Comparison of ENCODE assay signal across 3 cellular contexts in the genomic region with DNA sequence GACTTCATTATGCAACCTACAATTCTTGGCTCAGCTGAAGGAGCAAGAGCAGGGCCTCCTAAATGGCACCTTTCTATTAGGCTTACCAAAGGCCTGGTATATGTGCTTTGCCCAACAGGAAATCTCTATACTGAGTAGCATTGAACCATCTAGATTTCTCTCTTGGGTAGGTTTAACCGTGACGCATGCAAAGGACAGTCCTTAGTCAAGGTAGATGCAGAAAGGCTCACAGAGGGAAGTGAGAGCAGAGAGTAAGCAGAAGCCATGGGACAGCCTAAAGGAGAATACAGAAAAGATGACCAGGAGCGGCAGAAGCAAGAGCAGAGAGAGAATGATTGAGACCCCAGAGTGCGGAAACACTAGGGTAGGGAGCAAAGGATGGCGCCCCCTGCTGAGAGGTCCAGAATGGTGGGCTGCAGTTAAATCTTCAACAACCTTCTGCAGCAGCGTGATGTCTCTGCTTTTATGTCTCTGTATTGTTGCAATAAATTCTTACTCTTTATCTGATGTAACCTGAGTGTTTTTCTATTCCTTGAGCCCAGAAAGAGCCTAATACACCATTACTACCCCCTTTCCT.
TF ChIP-seq lines count a peak whose summit lies in the region.

No MANE protein-coding gene starts in this region.

TF ChIP-seq in SK-N-SH, 30 proteins besides CTCF, POLR2A, EP300 and RAD21:
- no peak for TF ChIP-seq MXI1 (IDR thresholded peaks at IDR 0.05; ENCODE audit: low read depth, low read length)
- no peak for TF ChIP-seq TAF1 (IDR thresholded peaks at IDR 0.05; ENCODE audit: borderline replicate concordance, low read depth, low read length)
- no peak for TF ChIP-seq NFIC (IDR thresholded peaks at IDR 0.05; ENCODE audit: borderline replicate concordance)
- TF ChIP-seq NRF1 (IDR thresholded peaks at IDR 0.05; ENCODE audit: low read depth, low read length): no peak
- no peak for TF ChIP-seq TCF12 (IDR thresholded peaks at IDR 0.05)
- no peak for TF ChIP-seq RFX5 (IDR thresholded peaks at IDR 0.05; ENCODE audit: low read length)
- no peak for TF ChIP-seq MEF2A (IDR thresholded peaks at IDR 0.05; ENCODE audit: borderline replicate concordance, low read depth)

TF ChIP-seq in SK-N-SH treated with all-trans-retinoic acid at 6 μM for 48 hours, 23 proteins besides CTCF, POLR2A, EP300 and RAD21:
- TF ChIP-seq, protein P1, sequence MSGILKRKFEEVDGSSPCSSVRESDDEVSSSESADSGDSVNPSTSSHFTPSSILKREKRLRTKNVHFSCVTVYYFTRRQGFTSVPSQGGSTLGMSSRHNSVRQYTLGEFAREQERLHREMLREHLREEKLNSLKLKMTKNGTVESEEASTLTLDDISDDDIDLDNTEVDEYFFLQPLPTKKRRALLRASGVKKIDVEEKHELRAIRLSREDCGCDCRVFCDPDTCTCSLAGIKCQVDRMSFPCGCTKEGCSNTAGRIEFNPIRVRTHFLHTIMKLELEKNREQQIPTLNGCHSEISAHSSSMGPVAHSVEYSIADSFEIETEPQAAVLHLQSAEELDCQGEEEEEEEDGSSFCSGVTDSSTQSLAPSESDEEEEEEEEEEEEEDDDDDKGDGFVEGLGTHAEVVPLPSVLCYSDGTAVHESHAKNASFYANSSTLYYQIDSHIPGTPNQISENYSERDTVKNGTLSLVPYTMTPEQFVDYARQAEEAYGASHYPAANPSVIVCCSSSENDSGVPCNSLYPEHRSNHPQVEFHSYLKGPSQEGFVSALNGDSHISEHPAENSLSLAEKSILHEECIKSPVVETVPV (CRISPR knock-in tag; IDR thresholded peaks at IDR 0.05): no peak
- no peak for TF ChIP-seq TOX (CRISPR knock-in tag; IDR thresholded peaks at IDR 0.05; ENCODE audit: borderline replicate concordance)
- TF ChIP-seq, protein P2, sequence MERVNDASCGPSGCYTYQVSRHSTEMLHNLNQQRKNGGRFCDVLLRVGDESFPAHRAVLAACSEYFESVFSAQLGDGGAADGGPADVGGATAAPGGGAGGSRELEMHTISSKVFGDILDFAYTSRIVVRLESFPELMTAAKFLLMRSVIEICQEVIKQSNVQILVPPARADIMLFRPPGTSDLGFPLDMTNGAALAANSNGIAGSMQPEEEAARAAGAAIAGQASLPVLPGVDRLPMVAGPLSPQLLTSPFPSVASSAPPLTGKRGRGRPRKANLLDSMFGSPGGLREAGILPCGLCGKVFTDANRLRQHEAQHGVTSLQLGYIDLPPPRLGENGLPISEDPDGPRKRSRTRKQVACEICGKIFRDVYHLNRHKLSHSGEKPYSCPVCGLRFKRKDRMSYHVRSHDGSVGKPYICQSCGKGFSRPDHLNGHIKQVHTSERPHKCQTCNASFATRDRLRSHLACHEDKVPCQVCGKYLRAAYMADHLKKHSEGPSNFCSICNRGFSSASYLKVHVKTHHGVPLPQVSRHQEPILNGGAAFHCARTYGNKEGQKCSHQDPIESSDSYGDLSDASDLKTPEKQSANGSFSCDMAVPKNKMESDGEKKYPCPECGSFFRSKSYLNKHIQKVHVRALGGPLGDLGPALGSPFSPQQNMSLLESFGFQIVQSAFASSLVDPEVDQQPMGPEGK (CRISPR knock-in tag; IDR thresholded peaks at IDR 0.05; ENCODE audit: borderline replicate concordance): no peak
- no peak for TF ChIP-seq PPARA (CRISPR knock-in tag; IDR thresholded peaks at IDR 0.05; ENCODE audit: borderline replicate concordance)
- TF ChIP-seq ZC3H10 (CRISPR knock-in tag; IDR thresholded peaks at IDR 0.05): no peak
- no peak for TF ChIP-seq ZNF70 (CRISPR knock-in tag; IDR thresholded peaks at IDR 0.05)
- no peak for TF ChIP-seq TCF4 (CRISPR knock-in tag; IDR thresholded peaks at IDR 0.05; ENCODE audit: borderline replicate concordance)

TF ChIP-seq in IMR-90, 13 proteins besides CTCF, POLR2A, EP300 and RAD21:
- TF ChIP-seq BHLHE40 (IDR thresholded peaks at IDR 0.05; ENCODE audit: low read depth, low read length) (no peak), MAZ (IDR thresholded peaks at IDR 0.05; ENCODE audit: borderline replicate concordance, low read depth, low read length) (no peak), CEBPB (IDR thresholded peaks at IDR 0.05; ENCODE audit: low read depth, low read length) (no peak), SMC3 (IDR thresholded peaks at IDR 0.05; ENCODE audit: low read depth, low read length) (no peak), RFX5 (IDR thresholded peaks at IDR 0.05; ENCODE audit: low read depth, low read length) (no peak), RCOR1 (IDR thresholded peaks at IDR 0.05; ENCODE audit: insufficient replicate concordance, low read length) (no peak), FOS (IDR thresholded peaks at IDR 0.05; ENCODE audit: low read depth, low read length) (no peak), MXI1 (IDR thresholded peaks at IDR 0.05; ENCODE audit: borderline replicate concordance, low read depth, low read length) (no peak), CHD1 (IDR thresholded peaks at IDR 0.05; ENCODE audit: low read depth, low read length) (no peak), NFE2L2 (IDR thresholded peaks at IDR 0.05; ENCODE audit: low read depth, low read length) (no peak), MAFK (IDR thresholded peaks at IDR 0.05; ENCODE audit: low read depth, low read length) (no peak)
- TF ChIP-seq, protein P3, sequence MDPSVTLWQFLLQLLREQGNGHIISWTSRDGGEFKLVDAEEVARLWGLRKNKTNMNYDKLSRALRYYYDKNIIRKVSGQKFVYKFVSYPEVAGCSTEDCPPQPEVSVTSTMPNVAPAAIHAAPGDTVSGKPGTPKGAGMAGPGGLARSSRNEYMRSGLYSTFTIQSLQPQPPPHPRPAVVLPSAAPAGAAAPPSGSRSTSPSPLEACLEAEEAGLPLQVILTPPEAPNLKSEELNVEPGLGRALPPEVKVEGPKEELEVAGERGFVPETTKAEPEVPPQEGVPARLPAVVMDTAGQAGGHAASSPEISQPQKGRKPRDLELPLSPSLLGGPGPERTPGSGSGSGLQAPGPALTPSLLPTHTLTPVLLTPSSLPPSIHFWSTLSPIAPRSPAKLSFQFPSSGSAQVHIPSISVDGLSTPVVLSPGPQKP (IDR thresholded peaks at IDR 0.05; ENCODE audit: borderline replicate concordance, low read depth, low read length): no peak
- TF ChIP-seq, protein P4, sequence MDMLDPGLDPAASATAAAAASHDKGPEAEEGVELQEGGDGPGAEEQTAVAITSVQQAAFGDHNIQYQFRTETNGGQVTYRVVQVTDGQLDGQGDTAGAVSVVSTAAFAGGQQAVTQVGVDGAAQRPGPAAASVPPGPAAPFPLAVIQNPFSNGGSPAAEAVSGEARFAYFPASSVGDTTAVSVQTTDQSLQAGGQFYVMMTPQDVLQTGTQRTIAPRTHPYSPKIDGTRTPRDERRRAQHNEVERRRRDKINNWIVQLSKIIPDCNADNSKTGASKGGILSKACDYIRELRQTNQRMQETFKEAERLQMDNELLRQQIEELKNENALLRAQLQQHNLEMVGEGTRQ (IDR thresholded peaks at IDR 0.05; ENCODE audit: low read depth, low read length): no peak
